Comparison of ENCODE assay signal across 15 cellular contexts in genomic region chr13:27556109-27556508, GRCh38.
DNase-seq lines count a peak whose midpoint lies in the region; TF ChIP-seq lines count a peak whose summit lies in the region.
"Had no signal": no experiment of that assay in that cellular context is flagged by ENCODE, and none has a peak within 500 bp of the region (broad histone marks: within the 10 kb centered on the region; RNA-seq: fewer than 3 reads in every experiment).

No MANE protein-coding gene starts in this region.

- H4K12ac ChIP-seq in trophoblast cell (ENCODE audit: low read depth, low read length): no peak overlapping the region

- H3K4ac ChIP-seq in trophoblast cell (ENCODE audit: low read depth, low read length): no peak overlapping the region

- DNase-seq in ELR (ENCODE audit: low read depth) (peak; percentile 19), MV-4-11 (lab: John Stamatoyannopoulos, UW) (peak; percentile 52), epithelial cell of proximal tubule (ENCODE audit: low read depth) (no peak), pons (ENCODE audit: low spot score) (peak; percentile 39), islet precursor cell (no peak), OCI-M1 (lab: John Stamatoyannopoulos, UW) (no peak), trophoblast cell (no peak), SIG-M5 treated with dmso at 0.1 percent for 504 hours (lab: John Stamatoyannopoulos, UW; ENCODE audit: unreplicated experiment) (no peak)
- DNase-seq: activated CD8-positive, alpha-beta T cell treated with anti-CD3 and anti-CD28 coated beads for 36 hours; DMS79 treated with DMSO at 0.1 percent for 48 hours; Karpas-422; NCI-H446 treated with DMSO at 0.1 percent for 48 hours had no signal

- no peak overlapping the region for H4K91ac ChIP-seq in trophoblast cell (ENCODE audit: low read depth, low read length)

- no peak overlapping the region for H3K14ac ChIP-seq in trophoblast cell (ENCODE audit: low read length)

- TF ChIP-seq CTCF in epithelial cell of proximal tubule (conservative IDR thresholded peaks at IDR 0.05; ENCODE audit: low read depth, low read length): peak; percentile 41

- no peak overlapping the region for H4K8ac ChIP-seq in trophoblast cell (ENCODE audit: low read depth, low read length)

- WGBS in trophoblast cell (ENCODE audit: extremely low coverage, insufficient coverage, insufficient read length): no CpG with 5 or more reads among the region's 2 CpGs

- no peak overlapping the region for H2BK5ac ChIP-seq in trophoblast cell (ENCODE audit: low read depth, low read length, poor library complexity)

- no peak overlapping the region for H2BK120ac ChIP-seq in trophoblast cell (ENCODE audit: insufficient read depth, low read length, poor library complexity)

- no peak overlapping the region for H3K4me2 ChIP-seq in trophoblast cell (ENCODE audit: low read length)
- H3K4me2 ChIP-seq: GM23338 had no signal

- no peaks in the 10 kb centered on the region for H3K4me1 ChIP-seq in trophoblast cell (ENCODE audit: control insufficient read depth in 1 of 2, insufficient read depth in 2 of 2, low read length in 2 of 2)
- H3K4me1 ChIP-seq: suprapubic skin had no signal

- no peaks in the 10 kb centered on the region for H3K27me3 ChIP-seq in trophoblast cell (ENCODE audit: insufficient read depth, low read length)
- H3K27me3 ChIP-seq: suprapubic skin had no signal

- no peak overlapping the region for H2AFZ ChIP-seq in trophoblast cell (ENCODE audit: insufficient read depth, low read length, poor library complexity)
- H2AFZ ChIP-seq: GM23338 had no signal

- no peak overlapping the region for H2AK5ac ChIP-seq in trophoblast cell (ENCODE audit: low read length)

- no peak overlapping the region for H3K27ac ChIP-seq in trophoblast cell (ENCODE audit: low read depth, low read length)
- H3K27ac ChIP-seq: SK-N-MC, suprapubic skin had no signal

- H3K9ac ChIP-seq in trophoblast cell (ENCODE audit: low read length): no peak overlapping the region

- no peaks in the 10 kb centered on the region for H3K9me3 ChIP-seq in trophoblast cell (ENCODE audit: insufficient read depth, low read depth, low read length)
- H3K9me3 ChIP-seq: suprapubic skin had no signal

- no peak overlapping the region for H3K4me3 ChIP-seq in epithelial cell of proximal tubule (ENCODE audit: low read depth, low read length)
- no peak overlapping the region for H3K4me3 ChIP-seq in trophoblast cell (ENCODE audit: low read depth, low read length)
- H3K4me3 ChIP-seq: GM23338, SK-N-MC, suprapubic skin had no signal

- H3K23ac ChIP-seq in trophoblast cell (ENCODE audit: low read length): no peak overlapping the region

- H3K36me3 ChIP-seq in trophoblast cell (ENCODE audit: control insufficient read depth in 1 of 2, insufficient read depth in 2 of 2, low read length in 2 of 2): peaks cover 10 to 11% of the 10 kb centered on the region in 2 experiments

- no peak overlapping the region for H3K18ac ChIP-seq in trophoblast cell (ENCODE audit: low read length)

- no peaks in the 10 kb centered on the region for H3K79me1 ChIP-seq in trophoblast cell (ENCODE audit: low read length)

- H2BK12ac ChIP-seq in trophoblast cell (ENCODE audit: low read length): no peak overlapping the region

- no peaks in the 10 kb centered on the region for H3K79me2 ChIP-seq in trophoblast cell (ENCODE audit: control insufficient read depth, insufficient read depth, low read length, poor library complexity)

Comparison
In these comparisons a context has a peak if more than half of its experiments do, and no peak if none do; other contexts are left out.
1. DNase-seq: peak in ELR (single experiment), MV-4-11 (single experiment) and pons (single experiment); none in epithelial cell of proximal tubule (single experiment), islet precursor cell (single experiment), OCI-M1 (single experiment), trophoblast cell (0 of 2) and SIG-M5 treated with dmso at 0.1 percent for 504 hours (single experiment).